Comparison of ENCODE assay signal across 8 cellular contexts in genomic region chr22:17772249-17772962, GRCh38. TPM values are rescaled to one million over a fixed set of nuclear protein-coding genes. Genes with fewer than 3 reads are reported as not detected.
DNase-seq lines count a peak whose midpoint lies in the region; ATAC-seq and TF ChIP-seq lines count a peak whose summit lies in the region.

No MANE protein-coding gene starts in this region.

- no peak overlapping the region for H3K18ac ChIP-seq in mesendoderm (ENCODE audit: low read length)

- DNase-seq in HK-2 (ENCODE audit: unreplicated experiment) (peak; percentile 64), mesendoderm (no peak), NCI-H2171 treated with DMSO at 0.1 percent for 48 hours (lab: John Stamatoyannopoulos, UW) (no peak), dedifferentiated amniotic fluid mesenchymal stem cell (ENCODE audit: extremely low spot score) (no peak)
- DNase-seq in activated naive CD8-positive, alpha-beta T cell treated with anti-CD3 and anti-CD28 coated beads for 36 hours = no peak

- no CpG with 5 or more reads among the region's 21 CpGs for WGBS in mesendoderm (ENCODE audit: extremely low coverage, insufficient coverage, low lambda C conversion rate)

- H3K27me3 ChIP-seq in mesendoderm (ENCODE audit: insufficient read depth, low read length, poor library complexity) = no peaks in the 10 kb centered on the region

- H3K4ac ChIP-seq in mesendoderm (ENCODE audit: low read depth, low read length) = no peak overlapping the region

- H3K56ac ChIP-seq in mesendoderm (ENCODE audit: low read length) = peak overlapping the region; percentile 91

- no peak overlapping the region for H2BK15ac ChIP-seq in mesendoderm (replicated peaks; ENCODE audit: low read depth)

- H3K23ac ChIP-seq in mesendoderm (ENCODE audit: low read length) = peak overlapping the region; percentile 45

- H3K4me1 Mint-ChIP-seq in activated naive CD8-positive, alpha-beta T cell treated with anti-CD3 and anti-CD28 coated beads for 36 hours = peaks cover 62% of the 10 kb centered on the region

- no peak overlapping the region for H2BK120ac ChIP-seq in mesendoderm (ENCODE audit: low read depth, low read length)

- no peak overlapping the region for H4K5ac ChIP-seq in mesendoderm (ENCODE audit: low read length)

- H3K27me3 Mint-ChIP-seq in activated naive CD8-positive, alpha-beta T cell treated with anti-CD3 and anti-CD28 coated beads for 36 hours = no peaks in the 10 kb centered on the region

- no peak overlapping the region for H2AK5ac ChIP-seq in mesendoderm (ENCODE audit: low read length)

- H3K79me2 ChIP-seq in mesendoderm (ENCODE audit: control insufficient read depth, insufficient read depth, low read length) = peaks cover 16% of the 10 kb centered on the region

- no peaks in the 10 kb centered on the region for H3K9me3 Mint-ChIP-seq in activated naive CD8-positive, alpha-beta T cell treated with anti-CD3 and anti-CD28 coated beads for 36 hours

- H2BK5ac ChIP-seq in mesendoderm (ENCODE audit: low read length) = no peak overlapping the region

- ATAC-seq in GM19467 (IDR thresholded peaks at IDR 0.05; ENCODE audit: unreplicated experiment) (no peak), GM21825 (IDR thresholded peaks at IDR 0.05; ENCODE audit: unreplicated experiment) (no peak)

- peaks cover 7% of the 10 kb centered on the region for H3K4me1 ChIP-seq in mesendoderm (ENCODE audit: control insufficient read depth, low read depth, low read length)

- no peaks in the 10 kb centered on the region for H3K36me3 ChIP-seq in mesendoderm (ENCODE audit: control insufficient read depth, insufficient read depth, low read length)

- H3K36me3 Mint-ChIP-seq in activated naive CD8-positive, alpha-beta T cell treated with anti-CD3 and anti-CD28 coated beads for 36 hours = peaks cover 3% of the 10 kb centered on the region

- H3K27ac Mint-ChIP-seq in activated naive CD8-positive, alpha-beta T cell treated with anti-CD3 and anti-CD28 coated beads for 36 hours = no peak overlapping the region

- H3K4me3 ChIP-seq in mesendoderm (ENCODE audit: low read length) = no peak overlapping the region

- peak overlapping the region; percentile 84 for H3K4me3 Mint-ChIP-seq in activated naive CD8-positive, alpha-beta T cell treated with anti-CD3 and anti-CD28 coated beads for 36 hours

- no peak overlapping the region for H4K8ac ChIP-seq in mesendoderm (ENCODE audit: low read depth, low read length)

- TF ChIP-seq CTCF in C4-2B (conservative IDR thresholded peaks at IDR 0.05) = no peak

- no peak overlapping the region for H3K4me2 ChIP-seq in mesendoderm (ENCODE audit: low read length)

- peak overlapping the region; percentile 70 for H3K9ac ChIP-seq in mesendoderm (ENCODE audit: low read length)

- peaks cover 10% of the 10 kb centered on the region for H3K79me1 ChIP-seq in mesendoderm (ENCODE audit: low read length)

- peak overlapping the region; percentile 79; the same call in 1 of the 2 replicates for H3K27ac ChIP-seq in C4-2B
- H3K27ac ChIP-seq in mesendoderm (ENCODE audit: low read depth, low read length) = no peak overlapping the region

RNA-seq across cellular contexts. Expression of gene BID, which starts 1.9 kb away (rescaled TPM):
- total RNA-seq in activated naive CD8-positive, alpha-beta T cell treated with anti-CD3 and anti-CD28 coated beads for 36 hours = 10 to 100 TPM; 19.6 to 22.0 TPM
- 59.6 TPM for polyA plus RNA-seq in mesendoderm (2013, experiment 1 of 2)
- 60.0 TPM for polyA plus RNA-seq in mesendoderm (2013, experiment 2 of 2)
